Comparison of ENCODE assay signal across 11 cellular contexts in the genomic region with DNA sequence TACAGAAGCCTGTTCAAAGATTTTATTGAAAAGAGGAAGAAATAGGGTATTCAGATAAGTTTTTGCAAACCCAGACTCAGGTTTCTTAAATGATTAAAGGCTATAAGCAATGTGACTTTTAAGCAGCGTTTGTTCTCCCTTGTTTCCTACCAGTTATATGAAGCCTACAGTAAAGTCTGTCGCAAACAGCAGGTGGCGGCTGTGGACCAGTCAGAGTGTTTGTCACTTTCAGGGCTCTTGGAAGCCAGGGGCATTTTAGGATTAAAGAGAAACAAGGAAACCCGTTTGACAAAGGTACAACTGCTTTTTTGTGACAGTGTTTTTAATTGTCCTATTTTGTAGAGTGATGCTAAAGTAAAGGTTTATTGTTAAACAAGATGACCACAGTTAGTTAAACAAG. TPM values are rescaled to one million over a fixed set of nuclear protein-coding genes. Genes with fewer than 3 reads are reported as not detected.
DNase-seq lines count a peak whose midpoint lies in the region; ATAC-seq, FAIRE-seq and TF ChIP-seq lines count a peak whose summit lies in the region.
"Had no signal": no experiment of that assay in that cellular context is flagged by ENCODE, and none has a peak within 500 bp of the region (broad histone marks: within the 10 kb centered on the region; RNA-seq: fewer than 3 reads in every experiment).

No MANE protein-coding gene starts in this region.

- WGBS in GM12878 (ENCODE audit: insufficient coverage, insufficient replicate concordance, low lambda C conversion rate, missing lambda C conversion rate), result 59% methylated on average over 4 of the region's 4 CpGs
- 42% methylated on average over 4 of the region's 4 CpGs for WGBS in liver

- RAD21 ChIA-PET in GM12878 (lab: Charles Lee; ENCODE audit: unreplicated experiment), result interaction anchor here (1.6 to 18.7 kb wide), 3 partner anchors 18 to 116 kb away, joined by 4 to 271 read pairs (median 16); a partner anchor contains a TSS

- intact Hi-C loops in GM12878 (cut with micrococcal nuclease; ENCODE audit: unreplicated experiment), result loop anchor here (5.0 kb wide), 1 partner anchor 231 kb away; no protein-coding TSS in a partner anchor

- no TSS peak for BruUV-seq in GM12878 (replicated peaks; lab: Mats Ljungman, UMichigan)

- peaks cover 9% of the 10 kb centered on the region for H3K36me3 Mint-ChIP-seq in effector memory CD8-positive, alpha-beta T cell (ENCODE audit: insufficient read depth)

- POLR2A ChIA-PET in GM12878 (lab: Charles Lee), result interaction anchor here (1.6 kb wide), 1 partner anchor 83 kb away, joined by 3 read pairs; a partner anchor contains a TSS

- no peaks in the 10 kb centered on the region for H3K27me3 ChIP-seq in GM12878 (replicated peaks in 1 of 2; ENCODE audit: control insufficient read depth in 2 of 2, insufficient read depth in 2 of 2, low read length in 1 of 2)
- no peaks in the 10 kb centered on the region for H3K27me3 ChIP-seq in liver (ENCODE audit: control insufficient read depth in 4 of 4, insufficient read depth in 4 of 4, low read length in 3 of 4)

- H4K20me1 ChIP-seq in GM12878 (ENCODE audit: control insufficient read depth, insufficient read depth), result no peaks in the 10 kb centered on the region

- TF ChIP-seq POLR2A in GM12878 (IDR thresholded peaks at IDR 0.05; ENCODE audit: low read depth, low read length) (no peak), GM12891 (IDR thresholded peaks at IDR 0.05; ENCODE audit: low read depth, low read length) (no peak)

- H3K27ac ChIP-seq in GM12878 (ENCODE audit: control insufficient read depth, insufficient read depth) (no peak overlapping the region), liver (ENCODE audit: low read depth in 1 of 2, low read length in 2 of 2) (no peak overlapping the region)

- DNase-seq in COLO668 (lab: John Stamatoyannopoulos, UW; ENCODE audit: unreplicated experiment) (peak; percentile 11), KBM-7 (peak; percentile 36), GM12878 (ENCODE audit: low read depth, low spot score) (no peak), kidney glomerular epithelial cell (lab: John Stamatoyannopoulos, UW) (no peak), GM12891 (ENCODE audit: insufficient read length, low spot score) (no peak), NCI-H2196 treated with DMSO at 0.1 percent for 48 hours (lab: John Stamatoyannopoulos, UW; ENCODE audit: unreplicated experiment) (no peak)
- DNase-seq in effector memory CD8-positive, alpha-beta T cell, result no peak
- DNase-seq: mammary epithelial cell; NCI-H2081 treated with DMSO at 0.1 percent for 48 hours; stimulated activated CD8-positive, alpha-beta memory T cell treated with anti-CD3 and anti-CD28 coated beads, Interleukin-4, amount 100 ng/mL, for 48 hours had no signal

- TF ChIP-seq RAD21 in GM12878 (IDR thresholded peaks at IDR 0.05; ENCODE audit: insufficient read depth, low read depth, low read length) (peak; percentile 35; the same call in 1 of the 2 replicates), liver (IDR thresholded peaks at IDR 0.05) (peak; percentile 84 to 87)

- peaks cover 6 to 12% of the 10 kb centered on the region in 2 donors for H3K4me1 Mint-ChIP-seq in effector memory CD8-positive, alpha-beta T cell (ENCODE audit: low read depth in 2 of 2)

- no peak for FAIRE-seq in GM12878 (lab: Jason Lieb, UNC)
- FAIRE-seq in GM12891 (lab: Jason Lieb, UNC), result no peak

- H2AFZ ChIP-seq in GM12878 (ENCODE audit: control insufficient read depth, low read depth, low read length), result no peak overlapping the region

- in situ Hi-C loops in KBM-7 (cut with MboI; ENCODE audit: low pct_unique_long_range_greater_than_20kb, low sequenced_read_pairs) (no loop called here), GM12878 (cut with MboI) (loop anchor here (5.0 kb wide), 1 partner anchor 51 kb away; no protein-coding TSS in a partner anchor)

- TF ChIP-seq EP300 in GM12878 (IDR thresholded peaks at IDR 0.05; ENCODE audit: borderline replicate concordance in 1 of 2, control insufficient read depth in 1 of 2, low read depth in 2 of 2, low read length in 2 of 2), result no peak

- H3K9ac ChIP-seq in GM12878 (ENCODE audit: control insufficient read depth, insufficient read depth, low read length) (no peak overlapping the region), liver (ENCODE audit: low read depth in 1 of 2, low read length in 2 of 2) (no peak overlapping the region)

- H3K36me3 ChIP-seq in GM12878 (ENCODE audit: control insufficient read depth in 2 of 2, insufficient read depth in 2 of 2, low read length in 1 of 2) (peaks cover 4 to 20% of the 10 kb centered on the region in 2 experiments), liver (ENCODE audit: control insufficient read depth in 4 of 4, insufficient read depth in 3 of 4, low read depth in 1 of 4, low read length in 3 of 4) (no peaks in the 10 kb centered on the region)

- no peaks in the 10 kb centered on the region for H3K27me3 Mint-ChIP-seq in effector memory CD8-positive, alpha-beta T cell

- no peaks in the 10 kb centered on the region for H3K79me2 ChIP-seq in GM12878 (ENCODE audit: control insufficient read depth, insufficient read depth, low read length)

- no peak overlapping the region for H3K4me2 ChIP-seq in GM12878 (ENCODE audit: control insufficient read depth, insufficient read depth)

- 0 out of 3 replicates have a peak, but pooled peaks have one; percentile 26 for ATAC-seq in GM12878
- no peak for ATAC-seq in effector memory CD8-positive, alpha-beta T cell (replicated peaks)

- H3K9me3 ChIP-seq in GM12878 (replicated peaks; ENCODE audit: control insufficient read depth, insufficient read depth, low read length) (no peaks in the 10 kb centered on the region), liver (ENCODE audit: control insufficient read depth in 4 of 4, low read length in 3 of 4) (no peaks in the 10 kb centered on the region)

- CTCF ChIA-PET in GM12878 (lab: Yijun Ruan, JAX), result interaction anchor here (0.6 to 10.6 kb wide), 18 partner anchors 7 to 396 kb away, joined by 3 to 311 read pairs (median 16); a partner anchor contains a TSS

- no peak overlapping the region for H3K4me3 ChIP-seq in GM12878
- H3K4me3 ChIP-seq in liver (ENCODE audit: low read depth in 1 of 3, low read length in 3 of 3), result no peak overlapping the region

- SMC1A ChIA-PET in GM12878 (lab: Charles Lee; ENCODE audit: uncharacterized antibody, unreplicated experiment), result interaction anchor here (1.0 to 10.8 kb wide), 9 partner anchors 9 to 113 kb away, joined by 3 to 142 read pairs (median 7); a partner anchor contains a TSS

- no peak overlapping the region for H3K4me3 Mint-ChIP-seq in effector memory CD8-positive, alpha-beta T cell

- TF ChIP-seq CTCF in GM12878 (IDR thresholded peaks at IDR 0.05 in 2 of 3, conservative IDR thresholded peaks at IDR 0.05 in 1 of 3; ENCODE audit: control insufficient read depth in 2 of 3, extremely low read depth in 1 of 3, insufficient read depth in 1 of 3, low read depth in 3 of 3, low read length in 3 of 3) (peak in 1 of 3 experiments; percentile 30; a peak in 2 of 6 replicates), liver (IDR thresholded peaks at IDR 0.05; ENCODE audit: low read depth, low read length, missing input control) (peak; percentile 42)

- H3K4me1 ChIP-seq in GM12878 (ENCODE audit: control insufficient read depth, insufficient read depth, low read length) (no peaks in the 10 kb centered on the region), liver (ENCODE audit: control insufficient read depth in 4 of 4, insufficient read depth in 4 of 4, low read length in 3 of 4) (peaks cover 0 to 14% (median 11%) of the 10 kb centered on the region in 4 donors)

- no peaks in the 10 kb centered on the region for H3K9me3 Mint-ChIP-seq in effector memory CD8-positive, alpha-beta T cell

- H3K27ac Mint-ChIP-seq in effector memory CD8-positive, alpha-beta T cell, result no peak overlapping the region

RNA-seq across cellular contexts. Expression of a gene that starts 7.7 kb away (rescaled TPM):
- total RNA-seq in GM12878 (2013; cell fraction: nucleolus; rRNA removed), result 30.5 and 34.4 TPM in 2 replicates
- 15.5 and 17.3 TPM in 2 replicates for total RNA-seq in GM12878 (2014; rRNA removed)
- 7.7 and 9.7 TPM in 2 replicates for total RNA-seq in GM12878 (2014; rRNA removed; fragmentation: Illumina TruSeq; extraction: Trizol)
- 33.6 and 34.8 TPM in 2 replicates for total RNA-seq in GM12878 (2021)
- polyA plus RNA-seq in GM12878 (2011; ENCODE audit: low read depth), result 12.0 TPM
- 3.1 and 7.8 TPM in 2 replicates for polyA plus RNA-seq in GM12878 (2011; rRNA removed)
- polyA plus RNA-seq in GM12878 (2011; cell fraction: cytosol; rRNA removed), result 10.0 and 13.4 TPM in 2 replicates
- polyA plus RNA-seq in GM12878 (2011; cell fraction: nucleus; rRNA removed), result 29.2 and 38.2 TPM in 2 replicates
- polyA plus RNA-seq in GM12878 (2012), result 23.0 and 26.5 TPM in 2 replicates
- polyA plus RNA-seq in GM12878 (2014; fragmentation: Illumina TruSeq; extraction: Trizol), result 8.0 and 23.8 TPM in 2 replicates
- under 1 TPM; 0.13 to 0.16 TPM for polyA plus RNA-seq in GM12878 (2014; fragmentation: Nextera tagmentation; extraction: Ambion mirVana)
- 14.3 and 20.2 TPM in 2 replicates for polyA plus RNA-seq in GM12878 (2014; rRNA removed)
- polyA plus RNA-seq in GM12878 (2016; fragmentation: Nextera tagmentation; extraction: Ambion mirVana), result 10 to 100 TPM; 12.9 to 15.4 TPM
- 8.7 and 13.7 TPM in 2 replicates for polyA minus RNA-seq in GM12878 (2011; rRNA and poly(A)+ RNA removed)
- 15.1 and 20.3 TPM in 2 replicates for polyA minus RNA-seq in GM12878 (2011; cell fraction: cytosol; rRNA and poly(A)+ RNA removed)
- 9.7 and 15.5 TPM in 2 replicates for polyA minus RNA-seq in GM12878 (2011; cell fraction: nucleus; rRNA and poly(A)+ RNA removed)
- 10 to 100 TPM in 1 of 2 donors, 1 to 10 TPM in 1; 8.7 to 12.9 TPM for total RNA-seq in liver
- 10 to 100 TPM in 1 of 2 donors, 1 to 10 TPM in 1; 6.6 to 26.2 TPM for polyA plus RNA-seq in liver
- polyA plus RNA-seq in GM12891 (2012; ENCODE audit: low read depth, missing spikeins), result 24.8 TPM

RNA-seq across cellular contexts. Expression of a gene that starts 13.6 kb away (rescaled TPM):
- total RNA-seq in GM12878 (2013; cell fraction: nucleolus; rRNA removed), result 25.9 and 32.3 TPM in 2 replicates
- total RNA-seq in GM12878 (2014; rRNA removed) (39.0 and 43.8 TPM in 2 replicates), GM12878 (2014; rRNA removed; fragmentation: Illumina TruSeq; extraction: Trizol) (46.8 and 53.0 TPM in 2 replicates), GM12878 (2021) (47.7 and 52.0 TPM in 2 replicates), liver (10 to 100 TPM in 1 of 2 donors, 1 to 10 TPM in 1; 2.3 to 16.5 TPM)
- polyA plus RNA-seq in GM12878 (2011; ENCODE audit: low read depth), result 20.0 TPM
- polyA plus RNA-seq in GM12878 (2011; rRNA removed) (43.1 and 48.5 TPM in 2 replicates), GM12878 (2014; fragmentation: Illumina TruSeq; extraction: Trizol) (54.4 and 59.6 TPM in 2 replicates), GM12878 (2014; fragmentation: Nextera tagmentation; extraction: Ambion mirVana) (10 to 100 TPM; 13.3 to 18.6 TPM), GM12878 (2014; rRNA removed) (25.9 and 26.3 TPM in 2 replicates), GM12878 (2016; fragmentation: Nextera tagmentation; extraction: Ambion mirVana) (10 to 100 TPM; 59.3 to 60.9 TPM), liver (1 to 10 TPM in 1 of 2 donors, under 1 TPM in 1; 0.54 to 2.6 TPM)
- polyA plus RNA-seq in GM12878 (2011; cell fraction: cytosol; rRNA removed), result 18.9 and 20.1 TPM in 2 replicates
- 18.7 and 26.9 TPM in 2 replicates for polyA plus RNA-seq in GM12878 (2011; cell fraction: nucleus; rRNA removed)
- polyA plus RNA-seq in GM12878 (2012), result 18.9 and 19.5 TPM in 2 replicates
- polyA minus RNA-seq in GM12878 (2011; rRNA and poly(A)+ RNA removed), result 15.8 and 24.1 TPM in 2 replicates
- polyA minus RNA-seq in GM12878 (2011; cell fraction: cytosol; rRNA and poly(A)+ RNA removed), result 9.6 and 10.5 TPM in 2 replicates
- polyA minus RNA-seq in GM12878 (2011; cell fraction: nucleus; rRNA and poly(A)+ RNA removed), result 12.3 and 28.6 TPM in 2 replicates
- polyA plus RNA-seq in GM12891 (2012; ENCODE audit: low read depth, missing spikeins), result 21.1 TPM

Comparison
In these comparisons a context has a peak if more than half of its experiments do, and no peak if none do; other contexts are left out.
1. DNase-seq: peak in COLO668 (single experiment) and KBM-7 (single experiment); none in GM12878 (single experiment), effector memory CD8-positive, alpha-beta T cell (0 of 3), kidney glomerular epithelial cell (single experiment), GM12891 (single experiment) and NCI-H2196 treated with DMSO at 0.1 percent for 48 hours (single experiment).